19 cellular contexts compared by ENCODE assay signal in the genomic region with DNA sequence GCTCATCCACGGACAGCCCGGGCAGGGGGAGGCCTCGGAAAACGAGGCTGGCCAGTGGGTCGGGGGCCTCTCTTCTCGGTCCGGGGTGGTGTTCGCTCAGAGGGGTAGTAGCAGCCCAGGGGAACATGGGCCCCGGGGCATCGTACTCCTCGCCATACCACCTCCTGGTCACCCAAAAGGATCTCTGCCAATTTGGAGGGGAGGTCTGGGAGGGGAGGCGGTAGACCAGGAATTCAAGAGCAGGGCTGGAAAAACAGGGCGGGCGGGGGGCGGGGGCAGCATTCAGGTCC.
DNase-seq lines count a peak whose midpoint lies in the region; ATAC-seq and TF ChIP-seq lines count a peak whose summit lies in the region.
"Had no signal": no experiment of that assay in that cellular context is flagged by ENCODE, and none has a peak within 500 bp of the region (broad histone marks: within the 10 kb centered on the region; RNA-seq: fewer than 3 reads in every experiment).

No MANE protein-coding gene starts in this region.

- no peak overlapping the region for H3K27ac Mint-ChIP-seq in stimulated activated naive CD8-positive, alpha-beta T cell treated with anti-CD3 and anti-CD28 coated beads, Interleukin-15, amount 100 ng/mL, for 72 hours
- H3K27ac Mint-ChIP-seq: HFFc6 had no signal

- peaks cover 10% of the 10 kb centered on the region; the same call in 1 of the 2 replicates for H3K4me1 ChIP-seq in iPS-20b (ENCODE audit: insufficient read depth, low read length)
- H3K4me1 ChIP-seq in sigmoid colon, result peaks cover 0 to 72% (median 71%) of the 10 kb centered on the region in 4 donors

- H3K27me3 ChIP-seq in iPS-20b (ENCODE audit: insufficient read depth, low read length) (peaks cover 55% of the 10 kb centered on the region; the same call in 1 of the 2 replicates), sigmoid colon (no peaks in the 10 kb centered on the region)
- H3K27me3 ChIP-seq: BLaER1 treated with 17β-estradiol and CSF1 and Interleukin-3, amounts not matched to agents 10 nM and 100 nM; MG63 had no signal

- no peak for DNase-seq in stimulated activated naive CD8-positive, alpha-beta T cell treated with anti-CD3 and anti-CD28 coated beads, Interleukin-15, amount 100 ng/mL, for 72 hours
- no peak for DNase-seq in stimulated activated naive CD8-positive, alpha-beta T cell treated with anti-CD3 and anti-CD28 coated beads, Interleukin-15, Interleukin-2, amounts not matched to agents 100 U/mL and 50 U/mL, for 24 hours
- no peak for DNase-seq in sigmoid colon
- DNase-seq in kidney glomerular epithelial cell (lab: John Stamatoyannopoulos, UW), result no peak
- DNase-seq in retina, result no peak
- DNase-seq: GDM1, HFFc6, IMR-90, Karpas-422, MG63, NCI-H1092 treated with DMSO at 0.1 percent for 48 hours, NCI-H2107, NCI-H2227 treated with DMSO at 0.1 percent for 48 hours, NCI-H524, Right ventricle myocardium superior had no signal

- TF ChIP-seq POLR2A in sigmoid colon (IDR thresholded peaks at IDR 0.05), result no peak

- peaks cover 0 to 2% of the 10 kb centered on the region in 2 donors for H3K9me3 Mint-ChIP-seq in stimulated activated naive CD8-positive, alpha-beta T cell treated with anti-CD3 and anti-CD28 coated beads, Interleukin-15, amount 100 ng/mL, for 72 hours
- H3K9me3 Mint-ChIP-seq: HFFc6 had no signal

- H3K27ac ChIP-seq in iPS-20b (ENCODE audit: low read length), result no peak overlapping the region
- H3K27ac ChIP-seq in sigmoid colon, result peak overlapping the region; percentile 49 to 85 (median 78)
- H3K27ac ChIP-seq: BLaER1 treated with 17β-estradiol and CSF1 and Interleukin-3, amounts not matched to agents 10 nM and 100 nM had no signal

- intact Hi-C loops in sigmoid colon (cut with DNase I), result loop anchor here (10.0 kb wide), 1 partner anchor 345 kb away; no protein-coding TSS in a partner anchor

- H3K27me3 Mint-ChIP-seq in stimulated activated naive CD8-positive, alpha-beta T cell treated with anti-CD3 and anti-CD28 coated beads, Interleukin-15, amount 100 ng/mL, for 72 hours, result no peaks in the 10 kb centered on the region

- no peak for TF ChIP-seq EP300 in sigmoid colon (IDR thresholded peaks at IDR 0.05)

- WGBS in sigmoid colon, 2 donors, result 90 to 91% methylated on average over 15 of the region's 15 CpGs

- peaks cover 9% of the 10 kb centered on the region for H3K4me1 Mint-ChIP-seq in stimulated activated naive CD8-positive, alpha-beta T cell treated with anti-CD3 and anti-CD28 coated beads, Interleukin-15, amount 100 ng/mL, for 72 hours

- no peaks in the 10 kb centered on the region for H3K36me3 ChIP-seq in iPS-20b (ENCODE audit: insufficient read depth, low read depth, low read length)
- H3K36me3 ChIP-seq in sigmoid colon, result peaks cover 9 to 45% (median 31%) of the 10 kb centered on the region in 4 donors

- H3K9me3 ChIP-seq in iPS-20b (ENCODE audit: insufficient read depth, low read depth, low read length) (no peaks in the 10 kb centered on the region), sigmoid colon (no peaks in the 10 kb centered on the region)
- H3K9me3 ChIP-seq: MG63 had no signal

- no peak overlapping the region for H3K4me3 Mint-ChIP-seq in stimulated activated naive CD8-positive, alpha-beta T cell treated with anti-CD3 and anti-CD28 coated beads, Interleukin-15, amount 100 ng/mL, for 72 hours
- H3K4me3 Mint-ChIP-seq: HFFc6 had no signal

- ATAC-seq in stimulated activated naive CD8-positive, alpha-beta T cell treated with anti-CD3 and anti-CD28 coated beads, Interleukin-15, amount 100 ng/mL, for 72 hours, result peak; percentile 21
- no peak for ATAC-seq in stimulated activated naive CD8-positive, alpha-beta T cell treated with anti-CD3 and anti-CD28 coated beads, Interleukin-15, Interleukin-2, amounts not matched to agents 100 U/mL and 50 U/mL, for 24 hours
- no peak for ATAC-seq in GM18909 (IDR thresholded peaks at IDR 0.05; ENCODE audit: poor library complexity, unreplicated experiment)
- ATAC-seq: Panc1 had no signal

- TF ChIP-seq CTCF in sigmoid colon (IDR thresholded peaks at IDR 0.05), result no peak

- H3K4me3 ChIP-seq in iPS-20b (ENCODE audit: low read length), result peak overlapping the region; percentile 62; the same call in 1 of the 2 replicates
- no peak overlapping the region for H3K4me3 ChIP-seq in sigmoid colon
- H3K4me3 ChIP-seq: BLaER1 treated with 17β-estradiol and CSF1 and Interleukin-3, amounts not matched to agents 10 nM and 100 nM; MG63 had no signal

- H3K9ac ChIP-seq in iPS-20b (ENCODE audit: low read depth, low read length), result no peak overlapping the region
- H3K9ac ChIP-seq: BLaER1 treated with 17β-estradiol and CSF1 and Interleukin-3, amounts not matched to agents 10 nM and 100 nM had no signal
